In genomic region chr2:202608142-202608852, GRCh38 we compare ENCODE assay signal across 17 cellular contexts. TPM values are rescaled to one million over a fixed set of nuclear protein-coding genes. Genes with fewer than 3 reads are reported as not detected.
DNase-seq lines count a peak whose midpoint lies in the region; ATAC-seq and TF ChIP-seq lines count a peak whose summit lies in the region.
"Had no signal": no experiment of that assay in that cellular context is flagged by ENCODE, and none has a peak within 500 bp of the region (broad histone marks: within the 10 kb centered on the region; RNA-seq: fewer than 3 reads in every experiment).

No MANE protein-coding gene starts in this region.

- POLR2A ChIA-PET in CD4-positive, alpha-beta memory T cell (lab: Charles Lee; ENCODE audit: partially characterized antibody), result no interaction called here

- peak overlapping the region; percentile 38; the same call in 1 of the 2 replicates for H3K4me3 ChIP-seq in OCI-LY3 (ENCODE audit: low read length)
- H3K4me3 ChIP-seq in mucosa of descending colon, result no peak overlapping the region
- H3K4me3 ChIP-seq in WERI-Rb-1 (ENCODE audit: low read depth, low read length), result no peak overlapping the region
- no peak overlapping the region for H3K4me3 ChIP-seq in CD4-positive, alpha-beta memory T cell (ENCODE audit: low read length in 2 of 2)
- H3K4me3 ChIP-seq: BLaER1 treated with 17β-estradiol and CSF1 and Interleukin-3, amounts not matched to agents 10 nM and 100 nM; breast epithelium; HAP-1; heart right ventricle had no signal

- no peak overlapping the region for H3K4me3 Mint-ChIP-seq in CD4-positive, alpha-beta memory T cell
- H3K4me3 Mint-ChIP-seq: activated CD4-positive, alpha-beta memory T cell treated with anti-CD3 and anti-CD28 coated beads for 36 hours; neural crest cell had no signal

- no peaks in the 10 kb centered on the region for H4K20me1 ChIP-seq in OCI-LY3 (ENCODE audit: insufficient read depth, low read length)
- H4K20me1 ChIP-seq: BLaER1 treated with 17β-estradiol and CSF1 and Interleukin-3, amounts not matched to agents 10 nM and 100 nM had no signal

- peak; percentile 39 for ATAC-seq in GM18502 (IDR thresholded peaks at IDR 0.05; ENCODE audit: poor library complexity, unreplicated experiment)
- peak; percentile 42 for ATAC-seq in HG02973 (IDR thresholded peaks at IDR 0.05; ENCODE audit: unreplicated experiment)
- peak; percentile 31 for ATAC-seq in mucosa of descending colon
- no peak for ATAC-seq in activated CD4-positive, CD25-positive, alpha-beta regulatory T cell treated with anti-CD3 and anti-CD28 coated beads, Interleukin-2, amount 50 U/mL, for 24 hours
- ATAC-seq: left colon had no signal

- no peak for TF ChIP-seq CTCF in OCI-LY3 (IDR thresholded peaks at IDR 0.05; ENCODE audit: low read depth, low read length)
- TF ChIP-seq CTCF in mucosa of descending colon (IDR thresholded peaks at IDR 0.05), result no peak
- TF ChIP-seq CTCF in WERI-Rb-1 (IDR thresholded peaks at IDR 0.05; ENCODE audit: low read depth, low read length), result no peak

- no peak for DNase-seq in mucosa of descending colon
- no peak for DNase-seq in WERI-Rb-1
- DNase-seq in CD4-positive, alpha-beta memory T cell, result no peak
- DNase-seq in effector CD4-positive, alpha-beta T cell, result no peak
- DNase-seq: activated CD4-positive, alpha-beta memory T cell treated with anti-CD3 and anti-CD28 coated beads for 36 hours; activated naive CD4-positive, alpha-beta T cell treated with Interleukin-2 at 50 U/mL for 16 hours; heart right ventricle; left colon; NCI-H2081 treated with DMSO at 0.1 percent for 48 hours had no signal

- CTCF ChIA-PET in CD4-positive, alpha-beta memory T cell (lab: Charles Lee; ENCODE audit: partially characterized antibody), result no interaction called here

- H3K4me2 ChIP-seq in OCI-LY3 (ENCODE audit: low read length), result peak overlapping the region; percentile 94

- H3K36me3 ChIP-seq in OCI-LY3 (replicated peaks; ENCODE audit: low read depth, low read length), result no peaks in the 10 kb centered on the region
- H3K36me3 ChIP-seq in mucosa of descending colon (ENCODE audit: low read depth), result no peaks in the 10 kb centered on the region
- H3K36me3 ChIP-seq in WERI-Rb-1, result no peaks in the 10 kb centered on the region
- H3K36me3 ChIP-seq in CD4-positive, alpha-beta memory T cell (ENCODE audit: insufficient read depth, low read length), result no peaks in the 10 kb centered on the region
- H3K36me3 ChIP-seq: BLaER1 treated with 17β-estradiol and CSF1 and Interleukin-3, amounts not matched to agents 10 nM and 100 nM; breast epithelium; HAP-1; heart right ventricle had no signal

- no peaks in the 10 kb centered on the region for H3K27me3 Mint-ChIP-seq in CD4-positive, alpha-beta memory T cell
- H3K27me3 Mint-ChIP-seq: activated CD4-positive, alpha-beta memory T cell treated with anti-CD3 and anti-CD28 coated beads for 36 hours had no signal

- peak overlapping the region; percentile 95 for H3K27ac ChIP-seq in OCI-LY3 (ENCODE audit: low read length)
- H3K27ac ChIP-seq in WERI-Rb-1, result no peak overlapping the region
- no peak overlapping the region for H3K27ac ChIP-seq in CD4-positive, alpha-beta memory T cell (ENCODE audit: low read depth, low read length)
- H3K27ac ChIP-seq: breast epithelium had no signal

- H3K79me2 ChIP-seq in OCI-LY3 (ENCODE audit: low read length), result no peaks in the 10 kb centered on the region

- H3K4me1 ChIP-seq in OCI-LY3 (ENCODE audit: low read length) (peaks cover 54% of the 10 kb centered on the region), mucosa of descending colon (ENCODE audit: low read depth) (no peaks in the 10 kb centered on the region)
- no peaks in the 10 kb centered on the region for H3K4me1 ChIP-seq in CD4-positive, alpha-beta memory T cell (ENCODE audit: insufficient read depth, low read length)
- H3K4me1 ChIP-seq: breast epithelium had no signal

- no peaks in the 10 kb centered on the region for H3K9me3 ChIP-seq in OCI-LY3 (ENCODE audit: insufficient read depth, low read length)
- H3K9me3 ChIP-seq in mucosa of descending colon, result no peaks in the 10 kb centered on the region
- no peaks in the 10 kb centered on the region for H3K9me3 ChIP-seq in WERI-Rb-1 (ENCODE audit: severe bottlenecking)
- H3K9me3 ChIP-seq in CD4-positive, alpha-beta memory T cell (ENCODE audit: control insufficient read depth in 1 of 2, low read length in 2 of 2), result no peaks in the 10 kb centered on the region
- H3K9me3 ChIP-seq: BLaER1 treated with 17β-estradiol and CSF1 and Interleukin-3, amounts not matched to agents 10 nM and 100 nM; breast epithelium; HAP-1; heart right ventricle had no signal

- H3K27me3 ChIP-seq in OCI-LY3 (ENCODE audit: low read depth, low read length), result no peaks in the 10 kb centered on the region
- no peaks in the 10 kb centered on the region for H3K27me3 ChIP-seq in WERI-Rb-1 (ENCODE audit: insufficient read depth, low read depth, severe bottlenecking)
- no peaks in the 10 kb centered on the region for H3K27me3 ChIP-seq in CD4-positive, alpha-beta memory T cell (ENCODE audit: insufficient read depth, low read length)
- H3K27me3 ChIP-seq: BLaER1 treated with 17β-estradiol and CSF1 and Interleukin-3, amounts not matched to agents 10 nM and 100 nM; breast epithelium; heart right ventricle had no signal

- 0 out of 2 replicates have a peak overlapping the region, but pooled peaks have one; percentile 9 for H2AFZ ChIP-seq in OCI-LY3 (ENCODE audit: low read depth, low read length)

- no peaks in the 10 kb centered on the region for H3K36me3 Mint-ChIP-seq in CD4-positive, alpha-beta memory T cell
- H3K36me3 Mint-ChIP-seq: activated CD4-positive, alpha-beta memory T cell treated with anti-CD3 and anti-CD28 coated beads for 36 hours had no signal

- H3K9me3 Mint-ChIP-seq in CD4-positive, alpha-beta memory T cell, result no peaks in the 10 kb centered on the region
- H3K9me3 Mint-ChIP-seq: activated CD4-positive, alpha-beta memory T cell treated with anti-CD3 and anti-CD28 coated beads for 36 hours had no signal

- H3K27ac Mint-ChIP-seq in CD4-positive, alpha-beta memory T cell, result no peak overlapping the region
- H3K27ac Mint-ChIP-seq: activated CD4-positive, alpha-beta memory T cell treated with anti-CD3 and anti-CD28 coated beads for 36 hours had no signal

- intact Hi-C loops in mucosa of descending colon (cut with DNase I, micrococcal nuclease), result no loop called here
- intact Hi-C loops in CD4-positive, alpha-beta memory T cell (cut with micrococcal nuclease), result no loop called here

- H3K4me1 Mint-ChIP-seq in CD4-positive, alpha-beta memory T cell, result no peaks in the 10 kb centered on the region

- H3K9ac ChIP-seq in OCI-LY3 (ENCODE audit: low read length), result peak overlapping the region; percentile 81
- H3K9ac ChIP-seq: BLaER1 treated with 17β-estradiol and CSF1 and Interleukin-3, amounts not matched to agents 10 nM and 100 nM had no signal

RNA-seq across cellular contexts. Expression of gene FAM117B, which starts 26.5 kb away (rescaled TPM):
- 10 to 100 TPM; 11.5 to 21.7 (median 15.4) TPM for total RNA-seq in mucosa of descending colon
- total RNA-seq in CD4-positive, alpha-beta memory T cell, result 10 to 100 TPM; 26.2 to 27.1 TPM
- polyA plus RNA-seq in CD4-positive, alpha-beta memory T cell, result 10 to 100 TPM in 1 of 2 donors, 1 to 10 TPM in 1; 4.8 to 11.9 TPM

Comparison
In these comparisons a context has a peak if more than half of its experiments do, and no peak if none do; other contexts are left out.
1. ATAC-seq: peak in GM18502 (single experiment), HG02973 (single experiment) and mucosa of descending colon (single experiment); none in activated CD4-positive, CD25-positive, alpha-beta regulatory T cell treated with anti-CD3 and anti-CD28 coated beads, Interleukin-2, amount 50 U/mL, for 24 hours (0 of 2).